In genomic region chr2:96431319-96431718, GRCh38 we compare ENCODE assay signal across 22 cellular contexts.
DNase-seq lines count a peak whose midpoint lies in the region; ATAC-seq, FAIRE-seq and TF ChIP-seq lines count a peak whose summit lies in the region.
"Had no signal": no experiment of that assay in that cellular context is flagged by ENCODE, and none has a peak within 500 bp of the region (broad histone marks: within the 10 kb centered on the region; RNA-seq: fewer than 3 reads in every experiment).

No MANE protein-coding gene starts in this region.

- WGBS in psoas muscle, 3 donors: 33 to 44% (median 33%) methylated on average over 6 of the region's 6 CpGs

- DNase-seq in bronchial epithelial cell (ENCODE audit: low read depth): peak; percentile 44
- DNase-seq in left ventricle myocardium superior: peak; percentile 82
- DNase-seq in psoas muscle: peak; percentile 57 to 88
- DNase-seq in omental fat pad (ENCODE audit: low spot score): no peak
- DNase-seq in NCI-H1436 (lab: John Stamatoyannopoulos, UW): no peak
- DNase-seq: BE2C; CD4-positive, alpha-beta T cell; COR-L47; IMR-90; NCI-H1105; NCI-H1694; NCI-H2081; NCI-H2171; NCI-H345; NCI-H524; NCI-H774; NK-92 treated with Interleukin-12 subunit alpha and Interleukin-12 subunit beta, amount 100 ng/mL, for 24 hours; SJCRH30 had no signal

- intact Hi-C loops in left ventricle myocardium superior (cut with micrococcal nuclease) (no loop called here), psoas muscle (cut with DNase I) (no loop called here)

- ATAC-seq in left ventricle myocardium superior: peak; percentile 95
- peak; percentile 86 to 97 (median 94) for ATAC-seq in psoas muscle
- no peak for ATAC-seq in GM21825 (IDR thresholded peaks at IDR 0.05; ENCODE audit: unreplicated experiment)
- no peak for ATAC-seq in omental fat pad (ENCODE audit: low FRiP score)
- ATAC-seq: A549 had no signal

- H3K9me3 ChIP-seq in psoas muscle: no peaks in the 10 kb centered on the region
- H3K9me3 ChIP-seq: BE2C had no signal

- H3K27ac ChIP-seq in C4-2B (peak overlapping the region; percentile 27; the same call in 1 of the 2 replicates), psoas muscle (no peak overlapping the region)
- H3K27ac ChIP-seq: A549, SJCRH30 had no signal

- H3K36me3 ChIP-seq in bronchial epithelial cell (ENCODE audit: control insufficient read depth, insufficient read depth, low read length) (no peaks in the 10 kb centered on the region), psoas muscle (ENCODE audit: insufficient read depth in 1 of 2, low read depth in 1 of 2) (no peaks in the 10 kb centered on the region)
- H3K36me3 ChIP-seq: BE2C, SJCRH30 had no signal

- TF ChIP-seq CTCF in C4-2B (conservative IDR thresholded peaks at IDR 0.05) (no peak), bronchial epithelial cell (IDR thresholded peaks at IDR 0.05; ENCODE audit: insufficient read depth, low read length, severe bottlenecking) (no peak), psoas muscle (IDR thresholded peaks at IDR 0.05) (no peak), omental fat pad (IDR thresholded peaks at IDR 0.05) (no peak)

- no peak for FAIRE-seq in bronchial epithelial cell (lab: Jason Lieb, UNC)
- FAIRE-seq: A549, GM12891 had no signal

- H3K4me3 ChIP-seq in bronchial epithelial cell (ENCODE audit: low read depth, low read length) (no peak overlapping the region), psoas muscle (no peak overlapping the region)
- H3K4me3 ChIP-seq: A549, SJCRH30 had no signal

- H3K27me3 ChIP-seq in bronchial epithelial cell (ENCODE audit: control insufficient read depth, insufficient read depth, low read length) (no peaks in the 10 kb centered on the region), psoas muscle (ENCODE audit: insufficient read depth in 3 of 3, low read length in 2 of 3) (no peaks in the 10 kb centered on the region)
- H3K27me3 ChIP-seq: SJCRH30 had no signal

- peaks cover 33% of the 10 kb centered on the region for H3K4me1 ChIP-seq in psoas muscle
- H3K4me1 ChIP-seq: BE2C had no signal

Comparison
In these comparisons a context has a peak if more than half of its experiments do, and no peak if none do; other contexts are left out.
1. DNase-seq: peak in bronchial epithelial cell (single experiment), left ventricle myocardium superior (single experiment) and psoas muscle (2 of 2); none in omental fat pad (single experiment) and NCI-H1436 (single experiment).
2. ATAC-seq: peak in left ventricle myocardium superior (single experiment) and psoas muscle (4 of 4); none in GM21825 (single experiment) and omental fat pad (single experiment).